1 cellular context compared by ENCODE assay signal in the genomic region with DNA sequence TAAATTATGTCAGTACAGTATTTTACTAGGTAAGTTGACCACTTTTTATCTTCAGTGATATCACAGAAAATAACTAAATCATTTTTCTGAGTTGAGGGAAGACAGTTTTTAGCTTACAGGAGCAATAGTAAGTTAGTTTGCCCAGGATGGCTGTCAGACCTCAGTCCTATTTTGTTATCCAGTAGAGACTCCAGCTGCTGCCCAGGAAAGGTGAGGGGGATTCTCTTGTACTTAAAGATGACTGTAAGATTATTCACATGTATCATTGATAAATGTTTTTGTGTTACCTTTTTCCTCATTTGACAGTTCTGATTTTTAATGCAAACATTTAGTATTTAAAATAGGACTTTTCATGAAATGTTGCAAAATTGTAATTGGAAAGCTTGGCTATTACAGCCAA.
TF ChIP-seq lines count a peak whose summit lies in the region.

No MANE protein-coding gene starts in this region.

TF ChIP-seq in K562, 482 proteins besides CTCF, POLR2A, EP300 and RAD21 (continued from another document):
- TF ChIP-seq, protein P1, sequence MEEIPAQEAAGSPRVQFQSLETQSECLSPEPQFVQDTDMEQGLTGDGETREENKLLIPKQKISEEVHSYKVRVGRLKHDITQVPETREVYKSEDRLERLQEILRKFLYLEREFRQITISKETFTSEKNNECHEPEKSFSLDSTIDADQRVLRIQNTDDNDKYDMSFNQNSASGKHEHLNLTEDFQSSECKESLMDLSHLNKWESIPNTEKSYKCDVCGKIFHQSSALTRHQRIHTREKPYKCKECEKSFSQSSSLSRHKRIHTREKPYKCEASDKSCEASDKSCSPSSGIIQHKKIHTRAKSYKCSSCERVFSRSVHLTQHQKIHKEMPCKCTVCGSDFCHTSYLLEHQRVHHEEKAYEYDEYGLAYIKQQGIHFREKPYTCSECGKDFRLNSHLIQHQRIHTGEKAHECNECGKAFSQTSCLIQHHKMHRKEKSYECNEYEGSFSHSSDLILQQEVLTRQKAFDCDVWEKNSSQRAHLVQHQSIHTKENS (CRISPR knock-in tag; IDR thresholded peaks at IDR 0.05): no peak
- TF ChIP-seq TGIF2 (CRISPR knock-in tag; IDR thresholded peaks at IDR 0.05) (no peak), SLC30A9 (CRISPR knock-in tag; IDR thresholded peaks at IDR 0.05) (no peak), WHSC1 (IDR thresholded peaks at IDR 0.05; ENCODE audit: low read length) (no peak), FOXK1 (CRISPR knock-in tag; IDR thresholded peaks at IDR 0.05; ENCODE audit: borderline replicate concordance) (no peak), BRD9 (IDR thresholded peaks at IDR 0.05; ENCODE audit: low read depth, partially characterized antibody) (no peak), SREBF1 (IDR thresholded peaks at IDR 0.05; ENCODE audit: borderline replicate concordance, low read depth, low read length) (no peak), HDAC2 (IDR thresholded peaks at IDR 0.05) (no peak), ATF1 (CRISPR knock-in tag; IDR thresholded peaks at IDR 0.05) (no peak), ATF1 (tag; IDR thresholded peaks at IDR 0.05) (no peak), ATF7 (IDR thresholded peaks at IDR 0.05) (no peak), MECOM (CRISPR knock-in tag; IDR thresholded peaks at IDR 0.05) (no peak), PML (IDR thresholded peaks at IDR 0.05; ENCODE audit: low read length) (no peak), CBX1 (IDR thresholded peaks at IDR 0.05; ENCODE audit: low read depth) (no peak), NFYB (IDR thresholded peaks at IDR 0.05; ENCODE audit: extremely low read depth, insufficient read length) (no peak), NFATC3 (IDR thresholded peaks at IDR 0.05) (no peak), NR2F6 (CRISPR knock-in tag; IDR thresholded peaks at IDR 0.05) (no peak)
- TF ChIP-seq, protein P2, sequence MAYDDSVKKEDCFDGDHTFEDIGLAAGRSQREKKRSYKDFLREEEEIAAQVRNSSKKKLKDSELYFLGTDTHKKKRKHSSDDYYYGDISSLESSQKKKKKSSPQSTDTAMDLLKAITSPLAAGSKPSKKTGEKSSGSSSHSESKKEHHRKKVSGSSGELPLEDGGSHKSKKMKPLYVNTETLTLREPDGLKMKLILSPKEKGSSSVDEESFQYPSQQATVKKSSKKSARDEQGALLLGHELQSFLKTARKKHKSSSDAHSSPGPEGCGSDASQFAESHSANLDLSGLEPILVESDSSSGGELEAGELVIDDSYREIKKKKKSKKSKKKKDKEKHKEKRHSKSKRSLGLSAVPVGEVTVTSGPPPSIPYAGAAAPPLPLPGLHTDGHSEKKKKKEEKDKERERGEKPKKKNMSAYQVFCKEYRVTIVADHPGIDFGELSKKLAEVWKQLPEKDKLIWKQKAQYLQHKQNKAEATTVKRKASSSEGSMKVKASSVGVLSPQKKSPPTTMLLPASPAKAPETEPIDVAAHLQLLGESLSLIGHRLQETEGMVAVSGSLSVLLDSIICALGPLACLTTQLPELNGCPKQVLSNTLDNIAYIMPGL (CRISPR knock-in tag; IDR thresholded peaks at IDR 0.05): no peak
